In the genomic region with DNA sequence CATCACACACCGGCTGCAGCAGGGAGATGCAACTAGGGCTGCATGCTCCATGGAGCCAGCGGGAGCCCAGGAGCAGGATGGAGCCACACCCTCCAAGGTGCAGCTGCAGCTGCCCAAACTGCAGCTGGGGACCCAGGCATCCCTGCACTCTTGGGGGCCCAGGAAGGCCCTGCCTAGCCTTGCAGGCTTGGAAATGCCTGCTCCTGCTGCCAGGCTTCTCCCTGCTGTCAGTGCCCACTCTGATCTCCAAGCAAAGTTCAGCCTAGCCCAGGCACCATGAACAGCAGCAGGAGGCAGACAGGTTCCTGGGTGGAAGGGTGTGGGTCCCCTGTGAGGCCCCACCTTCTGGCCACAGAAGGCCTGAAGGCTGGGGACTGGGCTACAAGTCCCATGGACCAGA, we compare ENCODE assay signal across 5 cellular contexts.
"Had no signal": no experiment of that assay in that cellular context is flagged by ENCODE, and none has a peak within 500 bp of the region (broad histone marks: within the 10 kb centered on the region; RNA-seq: fewer than 3 reads in every experiment).

No MANE protein-coding gene starts in this region.

- ATAC-seq: HepG2, K562 had no signal

- H3K27ac ChIP-seq: HL-60 had no signal

- H3K4me3 ChIP-seq: K562 had no signal

- DNase-seq: IMR-90, KBM-7 had no signal
